Comparison of ENCODE assay signal across 9 cellular contexts in genomic region chr17:18040287-18040858, GRCh38. TPM values are rescaled to one million over a fixed set of nuclear protein-coding genes. Genes with fewer than 3 reads are reported as not detected.
DNase-seq lines count a peak whose midpoint lies in the region; ATAC-seq, FAIRE-seq and TF ChIP-seq lines count a peak whose summit lies in the region.
"Had no signal": no experiment of that assay in that cellular context is flagged by ENCODE, and none has a peak within 500 bp of the region (broad histone marks: within the 10 kb centered on the region; RNA-seq: fewer than 3 reads in every experiment).

No MANE protein-coding gene starts in this region.

- peaks cover 4% of the 10 kb centered on the region for H3K36me3 Mint-ChIP-seq in activated naive CD8-positive, alpha-beta T cell treated with anti-CD3 and anti-CD28 coated beads for 36 hours

- no peaks in the 10 kb centered on the region for H3K9me3 ChIP-seq in thoracic aorta

- H3K36me3 ChIP-seq in kidney epithelial cell (ENCODE audit: control insufficient read depth, insufficient read depth, low read length): no peaks in the 10 kb centered on the region
- no peaks in the 10 kb centered on the region for H3K36me3 ChIP-seq in thoracic aorta

- H3K27ac Mint-ChIP-seq in activated naive CD8-positive, alpha-beta T cell treated with anti-CD3 and anti-CD28 coated beads for 36 hours: peak overlapping the region; percentile 85

- H3K4me3 ChIP-seq in kidney epithelial cell (ENCODE audit: low read depth, low read length) (peak overlapping the region; percentile 98), thoracic aorta (peak overlapping the region; percentile 97)

- H3K4me1 ChIP-seq in thoracic aorta (ENCODE audit: control insufficient read depth in 1 of 2, low read depth in 2 of 2): peaks cover 21 to 39% of the 10 kb centered on the region in 2 donors

- H3K27me3 Mint-ChIP-seq in activated naive CD8-positive, alpha-beta T cell treated with anti-CD3 and anti-CD28 coated beads for 36 hours: no peaks in the 10 kb centered on the region

- FAIRE-seq in HTR-8/SVneo (lab: Jason Lieb, UNC): no peak
- FAIRE-seq in GM19239 (lab: Jason Lieb, UNC): no peak

- TF ChIP-seq CTCF in kidney epithelial cell (IDR thresholded peaks at IDR 0.05; ENCODE audit: insufficient read depth, low read length, poor library complexity, severe bottlenecking) (no peak), thoracic aorta (IDR thresholded peaks at IDR 0.05) (no peak)

- peaks cover 50% of the 10 kb centered on the region for H3K4me1 Mint-ChIP-seq in activated naive CD8-positive, alpha-beta T cell treated with anti-CD3 and anti-CD28 coated beads for 36 hours

- no peaks in the 10 kb centered on the region for H3K27me3 ChIP-seq in kidney epithelial cell (ENCODE audit: control insufficient read depth, insufficient read depth, low read length)
- H3K27me3 ChIP-seq in thoracic aorta (replicated peaks; ENCODE audit: insufficient read depth): no peaks in the 10 kb centered on the region

- H3K9me3 Mint-ChIP-seq in activated naive CD8-positive, alpha-beta T cell treated with anti-CD3 and anti-CD28 coated beads for 36 hours: no peaks in the 10 kb centered on the region

- H3K4me3 Mint-ChIP-seq in activated naive CD8-positive, alpha-beta T cell treated with anti-CD3 and anti-CD28 coated beads for 36 hours: peak overlapping the region; percentile 91

- DNase-seq in activated CD8-positive, alpha-beta memory T cell treated with anti-CD3 and anti-CD28 coated beads for 24 hours: peak; percentile 61
- no peak for DNase-seq in activated CD8-positive, alpha-beta memory T cell treated with anti-CD3 and anti-CD28 coated beads, Interleukin-2, amount 50 U/mL, for 4 hours
- DNase-seq in activated naive CD8-positive, alpha-beta T cell treated with anti-CD3 and anti-CD28 coated beads for 36 hours: no peak
- DNase-seq in kidney epithelial cell (ENCODE audit: low read depth): no peak
- DNase-seq in thoracic aorta (ENCODE audit: low spot score): no peak
- no peak for DNase-seq in HTR-8/SVneo (ENCODE audit: insufficient read length, low spot score)
- DNase-seq in AG08396 (ENCODE audit: low spot score): no peak
- DNase-seq in GM19239 (ENCODE audit: insufficient read length, low spot score): no peak
- DNase-seq: DMS79 treated with DMSO at 0.1 percent for 48 hours had no signal

- no peak overlapping the region for H3K27ac ChIP-seq in thoracic aorta

- ATAC-seq in thoracic aorta (ENCODE audit: insufficient number of reproducible peaks, low FRiP score, low read depth): no peak

RNA-seq across cellular contexts. Expression of gene GID4, which starts 1.2 kb away (rescaled TPM):
- total RNA-seq in activated naive CD8-positive, alpha-beta T cell treated with anti-CD3 and anti-CD28 coated beads for 36 hours: 1 to 10 TPM; 7.2 to 7.7 TPM
- total RNA-seq in kidney epithelial cell (6.2 and 8.6 TPM in 2 replicates), thoracic aorta (10 to 100 TPM; 13.5 to 16.4 TPM)

RNA-seq across cellular contexts. Expression of gene ATPAF2, which starts 1.4 kb away (rescaled TPM):
- total RNA-seq in activated naive CD8-positive, alpha-beta T cell treated with anti-CD3 and anti-CD28 coated beads for 36 hours: 10 to 100 TPM; 31.0 to 33.3 TPM
- total RNA-seq in kidney epithelial cell: 31.3 and 32.3 TPM in 2 replicates
- 10 to 100 TPM; 11.8 to 19.0 TPM for total RNA-seq in thoracic aorta

RNA-seq across cellular contexts. Expression of gene DRG2, which starts 47.4 kb away (rescaled TPM):
- total RNA-seq in activated naive CD8-positive, alpha-beta T cell treated with anti-CD3 and anti-CD28 coated beads for 36 hours: 10 to 100 TPM; 52.2 to 52.4 TPM
- total RNA-seq in kidney epithelial cell: 40.0 and 42.5 TPM in 2 replicates
- total RNA-seq in thoracic aorta: 10 to 100 TPM; 42.3 to 55.6 TPM
